In the genomic region with DNA sequence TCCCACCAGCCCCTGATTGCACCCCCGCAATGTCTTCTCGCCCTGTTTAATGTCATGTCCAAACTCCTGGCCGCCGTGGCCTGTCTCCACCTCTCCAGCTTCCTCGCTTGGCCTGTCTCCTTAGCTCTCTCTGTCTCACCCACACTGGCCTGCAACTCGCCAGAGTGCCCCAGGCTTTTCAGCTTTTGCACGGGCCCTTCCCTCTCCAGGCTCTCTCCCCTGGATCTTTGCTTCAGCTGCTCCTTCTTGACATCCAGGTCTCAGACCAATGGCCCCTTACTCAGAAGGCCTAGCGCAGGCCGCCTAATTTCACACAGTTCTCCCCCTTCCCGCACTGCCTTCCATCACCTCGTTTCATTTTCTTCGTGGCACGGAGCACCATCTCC, we compare ENCODE assay signal across 8 cellular contexts. TPM values are rescaled to one million over a fixed set of nuclear protein-coding genes. Genes with fewer than 3 reads are reported as not detected.
A peak's percentile ranks its signal among the peaks of the same experiment; 100 is the strongest.
DNase-seq lines count a peak whose midpoint lies in the region; FAIRE-seq and TF ChIP-seq lines count a peak whose summit lies in the region.

No MANE protein-coding gene starts in this region.

- peak overlapping the region; percentile 11 for H3K27ac ChIP-seq in keratinocyte (ENCODE audit: control insufficient read depth, insufficient read depth, low read length)
- peak overlapping the region; percentile 84 for H3K27ac ChIP-seq in stomach smooth muscle (ENCODE audit: low read length)

- H3K27me3 ChIP-seq in keratinocyte (ENCODE audit: control insufficient read depth, extremely low read depth, insufficient read depth, low read length) = no peaks in the 10 kb centered on the region
- H3K27me3 ChIP-seq in stomach smooth muscle (ENCODE audit: control insufficient read depth in 1 of 2, insufficient read depth in 2 of 2, low read length in 2 of 2) = no peaks in the 10 kb centered on the region

- TF ChIP-seq CTCF in LNCaP clone FGC (IDR thresholded peaks at IDR 0.05; ENCODE audit: control insufficient read depth, extremely low read depth, insufficient read depth) (no peak), keratinocyte (optimal IDR thresholded peaks at IDR 0.05 in 1 of 3, IDR thresholded peaks at IDR 0.05 in 1 of 3, conservative IDR thresholded peaks at IDR 0.05 in 1 of 3; ENCODE audit: extremely low read depth in 1 of 3, insufficient read depth in 2 of 3, low read length in 3 of 3) (no peak)

- H3K79me2 ChIP-seq in keratinocyte (ENCODE audit: control insufficient read depth, insufficient read depth, low read length) = peaks cover 18% of the 10 kb centered on the region

- no peaks in the 10 kb centered on the region for H4K20me1 ChIP-seq in keratinocyte (ENCODE audit: control insufficient read depth, extremely low read depth, insufficient read depth, low read length)

- H3K36me3 ChIP-seq in keratinocyte (ENCODE audit: control insufficient read depth in 2 of 2, extremely low read depth in 1 of 2, insufficient read depth in 2 of 2, low read length in 2 of 2) (no peaks in the 10 kb centered on the region), stomach smooth muscle (ENCODE audit: control insufficient read depth in 2 of 2, insufficient read depth in 2 of 2, low read length in 2 of 2) (peaks cover 0 to 2% of the 10 kb centered on the region in 2 donors)

- FAIRE-seq in keratinocyte (lab: Jason Lieb, UNC) = no peak

- no peaks in the 10 kb centered on the region for H3K9me1 ChIP-seq in keratinocyte (ENCODE audit: control insufficient read depth, extremely low read depth, insufficient read depth, low read length)

- H3K4me3 ChIP-seq in LNCaP clone FGC (ENCODE audit: low read depth, low read length) = peak overlapping the region; percentile 72
- peak overlapping the region; percentile 75 to 88 (median 85) for H3K4me3 ChIP-seq in keratinocyte (ENCODE audit: control insufficient read depth in 2 of 3, extremely low read depth in 1 of 3, insufficient read depth in 2 of 3, low read depth in 1 of 3, low read length in 3 of 3)
- H3K4me3 ChIP-seq in stomach smooth muscle (ENCODE audit: low read length in 2 of 2) = peak overlapping the region; percentile 82 to 91

- dilution Hi-C loops in keratinocyte (cut with MboI; ENCODE audit: extremely low pct_ligation_motif_present, low sequenced_read_pairs) = no loop called here

- H3K9me3 ChIP-seq in keratinocyte (ENCODE audit: control insufficient read depth, low read depth, low read length) (no peaks in the 10 kb centered on the region), stomach smooth muscle (ENCODE audit: control insufficient read depth in 2 of 2, low read length in 2 of 2) (no peaks in the 10 kb centered on the region)

- H3K4me1 ChIP-seq in keratinocyte (ENCODE audit: control insufficient read depth, extremely low read depth, insufficient read depth, low read length) = peaks cover 5% of the 10 kb centered on the region
- H3K4me1 ChIP-seq in stomach smooth muscle (ENCODE audit: control insufficient read depth, insufficient read depth, low read length) = peaks cover 4% of the 10 kb centered on the region

- H3K9ac ChIP-seq in keratinocyte (ENCODE audit: control insufficient read depth, extremely low read depth, insufficient read depth, low read length) = peak overlapping the region; percentile 76
- H3K9ac ChIP-seq in stomach smooth muscle (ENCODE audit: low read length in 2 of 2) = peak overlapping the region; percentile 87 to 90

- H3K4me2 ChIP-seq in keratinocyte (ENCODE audit: control insufficient read depth, extremely low read depth, insufficient read depth, low read depth, low read length) = peak overlapping the region; percentile 78

- H2AFZ ChIP-seq in keratinocyte (ENCODE audit: control insufficient read depth, low read length) = peak overlapping the region; percentile 99

- DNase-seq in activated T-cell treated with anti-CD3 and anti-CD28 coated beads, Interleukin-2, amount 50 U/mL, for 1 hour = peak; percentile 36
- DNase-seq in activated T-cell treated with anti-CD3 and anti-CD28 coated beads for 4 hours (no peak), LNCaP clone FGC (ENCODE audit: low read depth) (no peak), brain pericyte (ENCODE audit: low read depth, low spot score) (peak; percentile 24), keratinocyte (ENCODE audit: low read depth, low spot score) (no peak), DMS 273 (lab: John Stamatoyannopoulos, UW; ENCODE audit: unreplicated experiment) (no peak)
- no peak for DNase-seq in stimulated activated naive CD4-positive, alpha-beta T cell treated with Interleukin-2 at 50 U/mL for 16 hours (lab: John Stamatoyannopoulos, UW)

RNA-seq across cellular contexts. Expression of a gene that starts 0.5 kb away (rescaled TPM):
- 30.9 to 40.0 TPM (median 36.6 TPM) in 3 replicates for polyA plus RNA-seq in keratinocyte
- 10.6 TPM for polyA plus RNA-seq in keratinocyte (2011; ENCODE audit: low read depth)
- 24.0 and 45.4 TPM in 2 replicates for polyA plus RNA-seq in keratinocyte (2011; cell fraction: cytosol; rRNA removed)
- 54.0 and 61.2 TPM in 2 replicates for polyA plus RNA-seq in keratinocyte (2011; cell fraction: nucleus; rRNA removed)
- 11.6 and 21.7 TPM in 2 replicates for polyA plus RNA-seq in keratinocyte (2012; ENCODE audit: low replicate concordance)
- polyA minus RNA-seq in keratinocyte = 21.7 to 37.8 TPM (median 29.8 TPM) in 3 replicates
- polyA minus RNA-seq in keratinocyte (2011; cell fraction: cytosol; rRNA and poly(A)+ RNA removed) = 12.9 TPM
- polyA minus RNA-seq in keratinocyte (2011; cell fraction: nucleus; rRNA and poly(A)+ RNA removed) = 24.0 and 47.0 TPM in 2 replicates

Comparison
In these comparisons a context has a peak if more than half of its experiments do, and no peak if none do; other contexts are left out.
1. DNase-seq: peak in activated T-cell treated with anti-CD3 and anti-CD28 coated beads, Interleukin-2, amount 50 U/mL, for 1 hour (single experiment) and brain pericyte (single experiment); none in activated T-cell treated with anti-CD3 and anti-CD28 coated beads for 4 hours (single experiment), LNCaP clone FGC (single experiment), keratinocyte (single experiment), stimulated activated naive CD4-positive, alpha-beta T cell treated with Interleukin-2 at 50 U/mL for 16 hours (single experiment) and DMS 273 (single experiment).
2. Peak in every context shown above with its lines, with median percentiles within 50 percentile points of each other: H3K4me3 ChIP-seq.